In genomic region chr5:154647760-154648143, GRCh38 we compare ENCODE assay signal across 10 cellular contexts.
DNase-seq lines count a peak whose midpoint lies in the region; ATAC-seq and TF ChIP-seq lines count a peak whose summit lies in the region.
"Had no signal": no experiment of that assay in that cellular context is flagged by ENCODE, and none has a peak within 500 bp of the region (broad histone marks: within the 10 kb centered on the region; RNA-seq: fewer than 3 reads in every experiment).

No MANE protein-coding gene starts in this region.

- H3K36me3 Mint-ChIP-seq in activated CD4-positive, alpha-beta T cell treated with anti-CD3 and anti-CD28 coated beads, Interleukin-2, amount 10 ng/mL, durations not matched to agents 7 days and 5 days (ENCODE audit: low read depth), result peaks cover 3% of the 10 kb centered on the region
- no peaks in the 10 kb centered on the region for H3K36me3 Mint-ChIP-seq in stimulated activated naive CD8-positive, alpha-beta T cell treated with anti-CD3 and anti-CD28 coated beads, Interleukin-15, Interleukin-2, amounts not matched to agents 100 ng/mL and 50 ng/mL, for 24 hours (ENCODE audit: low read depth)

- intact Hi-C loops in left lung (cut with DNase I), result no loop called here

- POLR2A ChIA-PET in activated CD4-positive, alpha-beta T cell treated with anti-CD3 and anti-CD28 coated beads, Interleukin-2, amount 10 ng/mL, durations not matched to agents 7 days and 5 days (lab: Charles Lee), result no interaction called here

- peaks cover 16% of the 10 kb centered on the region for H3K4me1 Mint-ChIP-seq in activated CD4-positive, alpha-beta T cell treated with anti-CD3 and anti-CD28 coated beads, Interleukin-2, amount 10 ng/mL, durations not matched to agents 7 days and 5 days
- H3K4me1 Mint-ChIP-seq in stimulated activated naive CD8-positive, alpha-beta T cell treated with anti-CD3 and anti-CD28 coated beads, Interleukin-15, Interleukin-2, amounts not matched to agents 100 ng/mL and 50 ng/mL, for 24 hours (ENCODE audit: low read depth), result peaks cover 15% of the 10 kb centered on the region

- no peak for TF ChIP-seq CTCF in left lung (IDR thresholded peaks at IDR 0.05)

- peak overlapping the region; percentile 11 to 35 for H3K4me3 ChIP-seq in left lung

- peaks cover 9 to 19% of the 10 kb centered on the region in 2 donors for H3K4me1 ChIP-seq in left lung

- peak; percentile 18 for ATAC-seq in left lung

- peak overlapping the region; percentile 60 for H3K4me3 Mint-ChIP-seq in activated CD4-positive, alpha-beta T cell treated with anti-CD3 and anti-CD28 coated beads, Interleukin-2, amount 10 ng/mL, durations not matched to agents 7 days and 5 days
- H3K4me3 Mint-ChIP-seq in stimulated activated naive CD8-positive, alpha-beta T cell treated with anti-CD3 and anti-CD28 coated beads, Interleukin-15, Interleukin-2, amounts not matched to agents 100 ng/mL and 50 ng/mL, for 24 hours, result peak overlapping the region; percentile 74

- no peak overlapping the region for H3K27ac Mint-ChIP-seq in activated CD4-positive, alpha-beta T cell treated with anti-CD3 and anti-CD28 coated beads, Interleukin-2, amount 10 ng/mL, durations not matched to agents 7 days and 5 days
- no peak overlapping the region for H3K27ac Mint-ChIP-seq in stimulated activated naive CD8-positive, alpha-beta T cell treated with anti-CD3 and anti-CD28 coated beads, Interleukin-15, Interleukin-2, amounts not matched to agents 100 ng/mL and 50 ng/mL, for 24 hours
- H3K27ac Mint-ChIP-seq: activated CD4-positive, alpha-beta memory T cell treated with anti-CD3 and anti-CD28 coated beads, Interleukin-2, amount 10 ng/mL, durations not matched to agents 7 days and 5 days had no signal

- no peaks in the 10 kb centered on the region for H3K36me3 ChIP-seq in left lung

- peaks cover 3% of the 10 kb centered on the region for H3K9me3 Mint-ChIP-seq in activated CD4-positive, alpha-beta T cell treated with anti-CD3 and anti-CD28 coated beads, Interleukin-2, amount 10 ng/mL, durations not matched to agents 7 days and 5 days
- no peaks in the 10 kb centered on the region for H3K9me3 Mint-ChIP-seq in stimulated activated naive CD8-positive, alpha-beta T cell treated with anti-CD3 and anti-CD28 coated beads, Interleukin-15, Interleukin-2, amounts not matched to agents 100 ng/mL and 50 ng/mL, for 24 hours
- H3K9me3 Mint-ChIP-seq: activated CD4-positive, alpha-beta memory T cell treated with anti-CD3 and anti-CD28 coated beads, Interleukin-2, amount 10 ng/mL, durations not matched to agents 7 days and 5 days had no signal

- no peak overlapping the region for H3K27ac ChIP-seq in left lung
- H3K27ac ChIP-seq: HL-60 had no signal

- DNase-seq in activated CD4-positive, alpha-beta T cell treated with anti-CD3 and anti-CD28 coated beads, Interleukin-2, amount 10 ng/mL, durations not matched to agents 7 days and 5 days, result no peak
- no peak for DNase-seq in activated CD4-positive, alpha-beta T cell treated with anti-CD3 and anti-CD28 coated beads for 48 hours
- peak; percentile 31 for DNase-seq in amniotic epithelial cell (ENCODE audit: low read depth)
- DNase-seq in left lung, result no peak
- no peak for DNase-seq in NCI-H1092 (lab: John Stamatoyannopoulos, UW)
- DNase-seq in NCI-H187 (lab: John Stamatoyannopoulos, UW), result no peak
- no peak for DNase-seq in stimulated activated CD4-positive, alpha-beta T cell treated with anti-CD3 and anti-CD28 coated beads, Interleukin-12 subunit alpha, Interleukin-12 subunit beta, amount 100 ng/mL, for 4 hours
- DNase-seq: activated CD4-positive, alpha-beta memory T cell treated with anti-CD3 and anti-CD28 coated beads, Interleukin-2, amount 10 ng/mL, durations not matched to agents 7 days and 5 days had no signal

- H3K27me3 Mint-ChIP-seq in activated CD4-positive, alpha-beta T cell treated with anti-CD3 and anti-CD28 coated beads, Interleukin-2, amount 10 ng/mL, durations not matched to agents 7 days and 5 days, result peaks cover 22% of the 10 kb centered on the region
- H3K27me3 Mint-ChIP-seq in stimulated activated naive CD8-positive, alpha-beta T cell treated with anti-CD3 and anti-CD28 coated beads, Interleukin-15, Interleukin-2, amounts not matched to agents 100 ng/mL and 50 ng/mL, for 24 hours, result peaks cover 13% of the 10 kb centered on the region

- H3K27me3 ChIP-seq in left lung, result peaks cover 0 to 21% of the 10 kb centered on the region in 2 donors

- CTCF ChIA-PET in activated CD4-positive, alpha-beta T cell treated with anti-CD3 and anti-CD28 coated beads, Interleukin-2, amount 10 ng/mL, durations not matched to agents 7 days and 5 days (lab: Charles Lee), result interaction anchor here (0.7 to 0.8 kb wide), 2 partner anchors 40 to 48 kb away, joined by 4 read pairs; no protein-coding TSS in a partner anchor

- no peaks in the 10 kb centered on the region for H3K9me3 ChIP-seq in left lung
